ENCODE assay signal across 32 cellular contexts in the genomic region with DNA sequence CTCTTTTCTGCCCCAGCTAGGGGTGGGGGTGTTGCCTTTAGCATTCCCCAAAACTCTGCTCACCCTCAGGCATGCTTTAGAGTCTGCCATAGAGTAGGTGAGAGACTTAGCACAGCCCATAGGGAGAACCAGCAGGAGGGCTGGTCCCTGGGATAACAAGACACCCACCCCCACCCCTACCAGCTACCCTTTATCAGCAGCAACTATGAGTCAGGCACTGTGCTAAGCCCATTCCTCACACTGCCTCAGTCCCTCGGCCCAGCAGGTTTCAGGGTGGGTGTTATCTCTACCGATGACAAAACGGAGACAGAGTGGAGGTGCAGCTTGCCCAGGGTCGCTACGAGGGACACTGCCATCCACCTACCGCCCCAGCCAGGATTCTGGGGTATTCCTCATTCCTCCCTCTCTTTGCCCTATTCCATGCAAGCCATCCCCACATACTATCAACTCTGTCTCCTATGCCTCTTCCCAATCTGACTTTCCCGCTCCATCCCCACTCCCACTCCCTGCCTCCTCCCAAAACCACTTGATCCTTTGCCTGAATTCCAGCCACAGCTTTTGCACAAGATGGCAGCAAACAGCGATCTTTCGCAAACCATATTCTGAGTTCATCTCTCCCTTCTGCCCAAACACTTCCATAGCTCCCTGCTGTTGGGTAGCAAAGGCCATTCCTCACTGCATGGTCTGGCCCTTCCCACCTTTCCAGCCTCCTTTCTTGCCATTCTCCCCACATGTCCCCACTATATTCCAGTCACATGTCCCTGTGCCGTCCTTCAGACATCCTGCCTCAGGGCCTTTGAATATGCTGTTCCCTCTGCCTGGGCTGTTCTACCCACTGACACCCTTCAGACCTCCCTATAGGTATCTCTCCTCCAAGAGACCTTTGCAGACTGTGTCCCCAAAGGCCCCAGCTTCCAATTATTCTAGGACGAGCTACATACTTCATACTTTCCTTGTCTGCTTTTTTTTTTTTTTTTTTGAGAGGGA. TPM values are rescaled to one million over a fixed set of nuclear protein-coding genes. Genes with fewer than 3 reads are reported as not detected.
"Had no signal": no experiment of that assay in that cellular context is flagged by ENCODE, and none has a peak within 500 bp of the region (broad histone marks: within the 10 kb centered on the region; RNA-seq: fewer than 3 reads in every experiment).

No MANE protein-coding gene starts in this region.

- H3K27ac Mint-ChIP-seq: natural killer cell treated with Interleukin-12 subunit alpha and Interleukin-12 subunit beta and Interleukin-15 and Interleukin-18, amount 100 ng/mL, for 72 hours; stimulated activated naive CD8-positive, alpha-beta T cell treated with anti-CD3 and anti-CD28 coated beads, Interleukin-15, Interleukin-2, amounts not matched to agents 100 ng/mL and 50 ng/mL, for 24 hours; T-cell had no signal

- H3K27me3 Mint-ChIP-seq: natural killer cell treated with Interleukin-12 subunit alpha and Interleukin-12 subunit beta and Interleukin-15 and Interleukin-18, amount 100 ng/mL, for 72 hours; stimulated activated naive CD8-positive, alpha-beta T cell treated with anti-CD3 and anti-CD28 coated beads, Interleukin-15, Interleukin-2, amounts not matched to agents 100 ng/mL and 50 ng/mL, for 24 hours; T-cell had no signal

- H3K4me3 Mint-ChIP-seq: natural killer cell treated with Interleukin-12 subunit alpha and Interleukin-12 subunit beta and Interleukin-15 and Interleukin-18, amount 100 ng/mL, for 72 hours; stimulated activated naive CD8-positive, alpha-beta T cell treated with anti-CD3 and anti-CD28 coated beads, Interleukin-15, Interleukin-2, amounts not matched to agents 100 ng/mL and 50 ng/mL, for 24 hours; T-cell had no signal

- H3K27ac ChIP-seq: brain microvascular endothelial cell, epithelial cell of prostate, esophagus squamous epithelium, heart right ventricle, lower lobe of right lung, ovary, prostate gland, skin epidermis, thoracic aorta, WERI-Rb-1 had no signal

- H3K27me3 ChIP-seq: brain microvascular endothelial cell, esophagus squamous epithelium, heart right ventricle, ovary had no signal

- H3K9me3 ChIP-seq: esophagus squamous epithelium, heart right ventricle, lower lobe of right lung, ovary, prostate gland, thoracic aorta had no signal

- H3K9me3 Mint-ChIP-seq: natural killer cell treated with Interleukin-12 subunit alpha and Interleukin-12 subunit beta and Interleukin-15 and Interleukin-18, amount 100 ng/mL, for 72 hours; stimulated activated naive CD8-positive, alpha-beta T cell treated with anti-CD3 and anti-CD28 coated beads, Interleukin-15, Interleukin-2, amounts not matched to agents 100 ng/mL and 50 ng/mL, for 24 hours; T-cell had no signal

- H3K4me3 ChIP-seq: esophagus squamous epithelium, heart right ventricle, lower lobe of right lung, ovary, prostate gland, skin epidermis, thoracic aorta had no signal

- FAIRE-seq: astrocyte, TTC549, urothelium cell line had no signal

- H3K36me3 ChIP-seq: ovary had no signal

- ATAC-seq: activated CD4-positive, CD25-positive, alpha-beta regulatory T cell treated with anti-CD3 and anti-CD28 coated beads, Interleukin-2, amount 50 U/mL, for 24 hours; heart right ventricle; lower lobe of right lung; natural killer cell treated with Interleukin-12 subunit alpha and Interleukin-12 subunit beta and Interleukin-15 and Interleukin-18, amount 100 ng/mL, for 72 hours; sciatic nerve; T-cell had no signal

- DNase-seq: activated CD4-positive, alpha-beta T cell treated with anti-CD3 and anti-CD28 coated beads for 48 hours; activated CD4-positive, alpha-beta T cell treated with anti-CD3 and anti-CD28 coated beads, Interleukin-2, amount 50 U/mL, for 48 hours; activated CD8-positive, alpha-beta memory T cell treated with anti-CD3 and anti-CD28 coated beads for 24 hours; activated gamma-delta T cell treated with Interleukin-2 at 50 U/mL for 16 hours; amniotic stem cell; brain microvascular endothelial cell; esophagus squamous epithelium; foreskin melanocyte; lower lobe of right lung; mesenchymal stem cell; ovary; retina; stimulated activated CD4-positive, alpha-beta T cell treated with anti-CD3 and anti-CD28 coated beads, Interleukin-12 subunit alpha, Interleukin-12 subunit beta, amount 100 ng/mL, for 4 hours; stimulated activated CD4-positive, alpha-beta T cell treated with anti-CD3 and anti-CD28 coated beads, Interleukin-4, amount 100 ng/mL, for 1 hour; T-cell; T-helper 9 cell; trophoblast cell; WERI-Rb-1 had no signal

RNA-seq across cellular contexts. Expression of a gene that starts 16.9 kb away (rescaled TPM):
- total RNA-seq: myocyte had no signal

RNA-seq across cellular contexts. Expression of a gene that starts 37.0 kb away (rescaled TPM):
- total RNA-seq: astrocyte; glomerular endothelial cell; myocyte; natural killer cell treated with Interleukin-12 subunit alpha and Interleukin-12 subunit beta and Interleukin-15 and Interleukin-18, amount 100 ng/mL, for 72 hours; T-cell; thoracic aorta had no signal
